22 cellular contexts compared by ENCODE assay signal in genomic region chr21:15839026-15839425, GRCh38.
DNase-seq lines count a peak whose midpoint lies in the region; FAIRE-seq and TF ChIP-seq lines count a peak whose summit lies in the region.
"Had no signal": no experiment of that assay in that cellular context is flagged by ENCODE, and none has a peak within 500 bp of the region (broad histone marks: within the 10 kb centered on the region; RNA-seq: fewer than 3 reads in every experiment).

No MANE protein-coding gene starts in this region.

- no peak for TF ChIP-seq CTCF in astrocyte of the spinal cord (IDR thresholded peaks at IDR 0.05; ENCODE audit: low read depth, low read length)

- H3K18ac ChIP-seq in trophoblast cell (ENCODE audit: low read length) = no peak overlapping the region

- H4K12ac ChIP-seq in trophoblast cell (ENCODE audit: low read depth, low read length) = no peak overlapping the region

- DNase-seq in activated naive CD4-positive, alpha-beta T cell treated with anti-CD3 and anti-CD28 coated beads for 36 hours = no peak
- DNase-seq in RCC 7860 (ENCODE audit: low spot score) (peak; percentile 29), astrocyte of the spinal cord (ENCODE audit: low read depth, low spot score) (peak; percentile 54), trophoblast cell (peak; percentile 8 to 66), G401 (ENCODE audit: low spot score) (no peak), EL (no peak), kidney glomerular epithelial cell (lab: John Stamatoyannopoulos, UW) (no peak)
- DNase-seq: 8988T, Calu3, Karpas-422, MV-4-11, NCI-H1105, NCI-H1436 treated with DMSO at 0.1 percent for 48 hours, NCI-H187 treated with DMSO at 0.1 percent for 48 hours, NCI-H2171 treated with DMSO at 0.1 percent for 48 hours, NCI-H345, NCI-H524 treated with DMSO at 0.1 percent for 48 hours, NCI-H774, SJCRH30 had no signal

- no peak overlapping the region for H2AK5ac ChIP-seq in trophoblast cell (ENCODE audit: low read length)

- H3K9me3 Mint-ChIP-seq in activated naive CD4-positive, alpha-beta T cell treated with anti-CD3 and anti-CD28 coated beads, Interleukin-2, amount 50 U/mL, for 24 hours = no peaks in the 10 kb centered on the region
- no peaks in the 10 kb centered on the region for H3K9me3 Mint-ChIP-seq in activated naive CD4-positive, alpha-beta T cell treated with anti-CD3 and anti-CD28 coated beads for 36 hours

- in situ Hi-C loops in astrocyte of the spinal cord (cut with HindIII; ENCODE audit: low sequenced_read_pairs) = no loop called here
- in situ Hi-C loops in G401 (cut with HindIII; ENCODE audit: low sequenced_read_pairs) = no loop called here

- peaks cover 25% of the 10 kb centered on the region for H3K4me1 Mint-ChIP-seq in activated naive CD4-positive, alpha-beta T cell treated with anti-CD3 and anti-CD28 coated beads, Interleukin-2, amount 50 U/mL, for 24 hours
- H3K4me1 Mint-ChIP-seq in activated naive CD4-positive, alpha-beta T cell treated with anti-CD3 and anti-CD28 coated beads for 36 hours (ENCODE audit: low read depth) = peaks cover 5% of the 10 kb centered on the region

- intact Hi-C loops in activated naive CD4-positive, alpha-beta T cell treated with anti-CD3 and anti-CD28 coated beads for 36 hours (cut with micrococcal nuclease) = no loop called here

- WGBS in trophoblast cell (ENCODE audit: extremely low coverage, insufficient coverage, insufficient read length) = no CpG with 5 or more reads among the region's 2 CpGs

- H2BK5ac ChIP-seq in trophoblast cell (ENCODE audit: low read depth, low read length, poor library complexity) = no peak overlapping the region

- H3K4ac ChIP-seq in trophoblast cell (ENCODE audit: low read depth, low read length) = no peak overlapping the region

- H2BK120ac ChIP-seq in trophoblast cell (ENCODE audit: insufficient read depth, low read length, poor library complexity) = no peak overlapping the region

- no peak overlapping the region for H3K9ac ChIP-seq in trophoblast cell (ENCODE audit: low read length)

- H3K27ac ChIP-seq in trophoblast cell (ENCODE audit: low read depth, low read length) = no peak overlapping the region
- H3K27ac ChIP-seq: SJCRH30 had no signal

- no peaks in the 10 kb centered on the region for H3K79me2 ChIP-seq in trophoblast cell (ENCODE audit: control insufficient read depth, insufficient read depth, low read length, poor library complexity)

- no peak overlapping the region for H2BK12ac ChIP-seq in trophoblast cell (ENCODE audit: low read length)

- no peak overlapping the region for H4K91ac ChIP-seq in trophoblast cell (ENCODE audit: low read depth, low read length)

- H3K36me3 ChIP-seq in trophoblast cell (ENCODE audit: control insufficient read depth in 1 of 2, insufficient read depth in 2 of 2, low read length in 2 of 2) = peaks cover 2 to 3% of the 10 kb centered on the region in 2 experiments

- CTCF ChIA-PET in activated naive CD4-positive, alpha-beta T cell treated with anti-CD3 and anti-CD28 coated beads for 36 hours (lab: Charles Lee) = no interaction called here

- H3K14ac ChIP-seq in trophoblast cell (ENCODE audit: low read length) = no peak overlapping the region

- no peaks in the 10 kb centered on the region for H3K27me3 Mint-ChIP-seq in activated naive CD4-positive, alpha-beta T cell treated with anti-CD3 and anti-CD28 coated beads, Interleukin-2, amount 50 U/mL, for 24 hours
- no peaks in the 10 kb centered on the region for H3K27me3 Mint-ChIP-seq in activated naive CD4-positive, alpha-beta T cell treated with anti-CD3 and anti-CD28 coated beads for 36 hours (ENCODE audit: low read depth)

- no peaks in the 10 kb centered on the region for H3K9me3 ChIP-seq in trophoblast cell (ENCODE audit: insufficient read depth, low read depth, low read length)
- H3K9me3 ChIP-seq: SJCRH30 had no signal

- H3K4me3 ChIP-seq in astrocyte of the spinal cord (ENCODE audit: low read depth, low read length) (no peak overlapping the region), trophoblast cell (ENCODE audit: low read depth, low read length) (no peak overlapping the region)
- H3K4me3 ChIP-seq: SJCRH30 had no signal

- H3K4me1 ChIP-seq in trophoblast cell (ENCODE audit: control insufficient read depth in 1 of 2, insufficient read depth in 2 of 2, low read length in 2 of 2) = peaks cover 0 to 3% of the 10 kb centered on the region in 2 experiments

- no peak overlapping the region for H2AFZ ChIP-seq in trophoblast cell (ENCODE audit: insufficient read depth, low read length, poor library complexity)

- no peak for FAIRE-seq in RCC 7860 (lab: Jason Lieb, UNC)
- FAIRE-seq: GM19239, HepG2 had no signal

- no peak overlapping the region for H3K4me3 Mint-ChIP-seq in activated naive CD4-positive, alpha-beta T cell treated with anti-CD3 and anti-CD28 coated beads, Interleukin-2, amount 50 U/mL, for 24 hours
- no peak overlapping the region for H3K4me3 Mint-ChIP-seq in activated naive CD4-positive, alpha-beta T cell treated with anti-CD3 and anti-CD28 coated beads for 36 hours

- no peak overlapping the region for H3K23ac ChIP-seq in trophoblast cell (ENCODE audit: low read length)

- H3K36me3 Mint-ChIP-seq in activated naive CD4-positive, alpha-beta T cell treated with anti-CD3 and anti-CD28 coated beads, Interleukin-2, amount 50 U/mL, for 24 hours = peaks cover 3% of the 10 kb centered on the region
- H3K36me3 Mint-ChIP-seq in activated naive CD4-positive, alpha-beta T cell treated with anti-CD3 and anti-CD28 coated beads for 36 hours (ENCODE audit: low read depth) = peaks cover 9% of the 10 kb centered on the region

- H3K27me3 ChIP-seq in trophoblast cell (ENCODE audit: insufficient read depth, low read length) = no peaks in the 10 kb centered on the region
- H3K27me3 ChIP-seq: SJCRH30 had no signal

- no peak overlapping the region for H3K4me2 ChIP-seq in trophoblast cell (ENCODE audit: low read length)

- H3K27ac Mint-ChIP-seq in activated naive CD4-positive, alpha-beta T cell treated with anti-CD3 and anti-CD28 coated beads, Interleukin-2, amount 50 U/mL, for 24 hours = peak overlapping the region; percentile 59
- H3K27ac Mint-ChIP-seq in activated naive CD4-positive, alpha-beta T cell treated with anti-CD3 and anti-CD28 coated beads for 36 hours = no peak overlapping the region

- no peak overlapping the region for H4K8ac ChIP-seq in trophoblast cell (ENCODE audit: low read depth, low read length)

- no peaks in the 10 kb centered on the region for H3K79me1 ChIP-seq in trophoblast cell (ENCODE audit: low read length)

Comparison
In these comparisons a context has a peak if more than half of its experiments do, and no peak if none do; other contexts are left out.
1. DNase-seq: peak in RCC 7860 (single experiment), astrocyte of the spinal cord (single experiment) and trophoblast cell (2 of 2); none in activated naive CD4-positive, alpha-beta T cell treated with anti-CD3 and anti-CD28 coated beads for 36 hours (single experiment), G401 (single experiment), EL (single experiment) and kidney glomerular epithelial cell (single experiment).